8 cellular contexts compared by ENCODE assay signal in the genomic region with DNA sequence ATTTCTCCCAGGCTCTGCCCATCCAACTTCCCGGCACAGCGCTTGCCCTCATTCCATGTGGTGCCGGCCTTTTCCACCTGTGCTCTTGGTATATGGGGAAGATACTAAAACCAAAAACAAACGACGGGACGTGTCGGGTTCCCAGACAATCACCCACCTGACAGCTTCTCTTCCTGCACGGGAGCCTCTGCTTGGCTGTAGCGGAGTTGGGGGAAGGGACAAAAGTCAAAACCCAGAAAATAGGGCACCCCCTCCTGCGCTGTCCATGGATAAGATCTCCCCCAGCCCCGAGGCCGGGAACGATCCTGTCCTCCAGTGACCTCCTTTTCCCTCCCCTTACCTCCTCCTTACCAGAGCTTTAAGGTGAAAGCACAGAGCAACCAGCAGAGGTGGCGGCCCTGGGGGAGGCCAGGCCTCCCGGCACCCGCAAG. TPM values are rescaled to one million over a fixed set of nuclear protein-coding genes. Genes with fewer than 3 reads are reported as not detected.
DNase-seq lines count a peak whose midpoint lies in the region; ATAC-seq, FAIRE-seq and TF ChIP-seq lines count a peak whose summit lies in the region.

No MANE protein-coding gene starts in this region.

- peak overlapping the region; percentile 92 to 97 (median 97) for H3K4me3 Mint-ChIP-seq in T-cell

- TF ChIP-seq POLR2A in gastrocnemius medialis (IDR thresholded peaks at IDR 0.05) (no peak), GM12892 (IDR thresholded peaks at IDR 0.05; ENCODE audit: low read depth, low read length) (no peak)

- no peaks in the 10 kb centered on the region for H3K9me3 ChIP-seq in gastrocnemius medialis

- ATAC-seq in GM21619 (IDR thresholded peaks at IDR 0.05; ENCODE audit: unreplicated experiment) = peak; percentile 7
- ATAC-seq in T-cell (replicated peaks in 1 of 4) = no peak
- peak; percentile 8 for ATAC-seq in foreskin keratinocyte
- peak; percentile 9 to 15 for ATAC-seq in gastrocnemius medialis

- DNase-seq in T-cell (no peak), foreskin keratinocyte (no peak), gastrocnemius medialis (no peak), cerebellar cortex (ENCODE audit: low spot score) (no peak), GM13977 (ENCODE audit: low spot score) (no peak), GM12892 (ENCODE audit: insufficient read length) (no peak), HTR-8/SVneo (ENCODE audit: insufficient read length, low spot score) (no peak)

- no peaks in the 10 kb centered on the region for H3K27me3 Mint-ChIP-seq in T-cell

- in situ Hi-C loops in gastrocnemius medialis (cut with MboI; ENCODE audit: low sequenced_read_pairs in 4 of 4) (loop anchor here (10.0 to 25.0 kb wide), 5 partner anchors 162 to 465 kb away; partner anchors contain the start of genes ILF2 (in 2 of the 4), SNAPIN (in 2 of the 4), NPR1 (in 1 of the 4) and S100A3 (in 1 of the 4)), GM13977 (cut with MboI; ENCODE audit: low pct_unique_long_range_greater_than_20kb, low sequenced_read_pairs, unreplicated experiment) (loop anchor here (25.0 kb wide), 1 partner anchor 465 kb away; no protein-coding TSS in a partner anchor)

- peak overlapping the region; percentile 96 to 97 for H3K27ac Mint-ChIP-seq in T-cell

- H3K36me3 ChIP-seq in gastrocnemius medialis = peaks cover 0 to 36% of the 10 kb centered on the region in 2 donors

- FAIRE-seq in GM12892 (lab: Jason Lieb, UNC) (no peak), HTR-8/SVneo (lab: Jason Lieb, UNC) (no peak)

- H3K4me1 ChIP-seq in foreskin keratinocyte (no peaks in the 10 kb centered on the region), gastrocnemius medialis (peaks cover 20 to 24% of the 10 kb centered on the region in 2 donors)

- H3K4me1 Mint-ChIP-seq in T-cell = peaks cover 39 to 47% (median 43%) of the 10 kb centered on the region in 3 donors

- H3K27ac ChIP-seq in foreskin keratinocyte (peak overlapping the region; percentile 58), gastrocnemius medialis (peak overlapping the region; percentile 92 to 100 (median 92))

- TF ChIP-seq CTCF in foreskin keratinocyte (conservative IDR thresholded peaks at IDR 0.05) = no peak
- TF ChIP-seq CTCF in gastrocnemius medialis (IDR thresholded peaks at IDR 0.05 in 4 of 5, conservative IDR thresholded peaks at IDR 0.05 in 1 of 5) = no peak
- TF ChIP-seq CTCF in GM13977 (IDR thresholded peaks at IDR 0.05; ENCODE audit: extremely low read depth, insufficient read depth, missing control alignments) = no peak

- no peaks in the 10 kb centered on the region for H3K9me3 Mint-ChIP-seq in T-cell

- H3K4me3 ChIP-seq in gastrocnemius medialis = peak overlapping the region; percentile 71 to 100 (median 81)

- intact Hi-C loops in gastrocnemius medialis (cut with DNase I; ENCODE audit: low total_unique reads) = no loop called here

- H3K27me3 ChIP-seq in foreskin keratinocyte (no peaks in the 10 kb centered on the region), gastrocnemius medialis (no peaks in the 10 kb centered on the region)

- peaks cover 15% of the 10 kb centered on the region for H3K36me3 Mint-ChIP-seq in T-cell

- CTCF ChIA-PET in T-cell (lab: Charles Lee) = interaction anchor here (0.5 to 3.4 kb wide), 8 partner anchors 9 to 296 kb away, joined by 3 to 23 read pairs (median 6); partner anchors contain the start of genes RAB13 (in 2 of the 2), CREB3L4 (in 1 of the 2), DENND4B (in 1 of the 2) and SLC39A1 (in 1 of the 2)

- POLR2A ChIA-PET in T-cell (lab: Charles Lee) = interaction anchor here (0.5 to 2.9 kb wide), 7 partner anchors 9 to 199 kb away, joined by 3 to 20 read pairs (median 6); partner anchors contain the start of genes CREB3L4 (in 2 of the 2), RPS27 (in 1 of the 2) and SLC39A1 (in 1 of the 2)

RNA-seq across cellular contexts. Expression of gene JTB, which starts 0.6 kb away (rescaled TPM):
- total RNA-seq in T-cell = 100 to 1,000 TPM in 3 of 5 donors, 10 to 100 TPM in 2; 90.4 to 137 (median 129) TPM
- 103 and 107 TPM in 2 replicates for total RNA-seq in foreskin keratinocyte
- polyA plus RNA-seq in foreskin keratinocyte = 133 and 138 TPM in 2 replicates
- 100 to 1,000 TPM; 157 to 309 (median 259) TPM for total RNA-seq in gastrocnemius medialis
- polyA plus RNA-seq in GM12892 (2012; ENCODE audit: missing spikeins) = 114 TPM

RNA-seq across cellular contexts. Expression of gene CREB3L4, which starts 9.1 kb away (rescaled TPM):
- total RNA-seq in T-cell (1 to 10 TPM; 3.3 to 9.0 (median 6.3) TPM), foreskin keratinocyte (9.8 and 11.5 TPM in 2 replicates), gastrocnemius medialis (1 to 10 TPM; 4.5 to 7.9 (median 5.7) TPM)
- 9.3 and 9.8 TPM in 2 replicates for polyA plus RNA-seq in foreskin keratinocyte
- polyA plus RNA-seq in GM12892 (2012; ENCODE audit: missing spikeins) = 15.3 TPM

RNA-seq across cellular contexts. Expression of gene RAB13, which starts 9.3 kb away (rescaled TPM):
- total RNA-seq in T-cell (1 to 10 TPM in 4 of 5 donors, under 1 TPM in 1; 0.91 to 3.6 (median 2.6) TPM), foreskin keratinocyte (61.1 and 69.9 TPM in 2 replicates), gastrocnemius medialis (10 to 100 TPM in 1 of 4 donors, 1 to 10 TPM in 3; 6.4 to 12.3 (median 9.1) TPM)
- 113 and 117 TPM in 2 replicates for polyA plus RNA-seq in foreskin keratinocyte
- 32.4 TPM for polyA plus RNA-seq in GM12892 (2012; ENCODE audit: missing spikeins)

RNA-seq across cellular contexts. Expression of gene SLC39A1, which starts 13.5 kb away (rescaled TPM):
- total RNA-seq in T-cell (10 to 100 TPM; 15.1 to 22.0 (median 16.4) TPM), foreskin keratinocyte (101 and 118 TPM in 2 replicates), gastrocnemius medialis (10 to 100 TPM; 37.1 to 63.2 (median 47.9) TPM)
- polyA plus RNA-seq in foreskin keratinocyte = 97.2 and 122 TPM in 2 replicates
- polyA plus RNA-seq in GM12892 (2012; ENCODE audit: missing spikeins) = 53.2 TPM

RNA-seq across cellular contexts. Expression of gene RPS27, which starts 13.7 kb away (rescaled TPM):
- total RNA-seq in T-cell (1,000 to 10,000 TPM; 4,147 to 5,898 (median 5,716) TPM), foreskin keratinocyte (3,292 and 3,513 TPM in 2 replicates), gastrocnemius medialis (1,000 to 10,000 TPM; 1,269 to 1,948 (median 1,828) TPM)
- polyA plus RNA-seq in foreskin keratinocyte = 5,023 and 5,391 TPM in 2 replicates
- 15,267 TPM for polyA plus RNA-seq in GM12892 (2012; ENCODE audit: missing spikeins)

Comparison
In these comparisons a context has a peak if more than half of its experiments do, and no peak if none do; other contexts are left out.
1. ATAC-seq: peak in GM21619 (single experiment), foreskin keratinocyte (single experiment) and gastrocnemius medialis (2 of 2); none in T-cell (0 of 4).